ENCODE assay signal across 8 cellular contexts in genomic region chr1:9910425-9911178, GRCh38.
A peak's percentile ranks its signal among the peaks of the same experiment; 100 is the strongest.
DNase-seq lines count a peak whose midpoint lies in the region; ATAC-seq, FAIRE-seq and TF ChIP-seq lines count a peak whose summit lies in the region.

No MANE protein-coding gene starts in this region.

- peaks cover 45% of the 10 kb centered on the region for H3K4me1 Mint-ChIP-seq in nephron

- no peaks in the 10 kb centered on the region for H3K9me3 Mint-ChIP-seq in nephron

- peaks cover 4% of the 10 kb centered on the region for H3K36me3 Mint-ChIP-seq in nephron (ENCODE audit: low read depth)

- CTCF ChIA-PET in RWPE1 (lab: Yijun Ruan, JAX) = no interaction called here

- peak overlapping the region; percentile 88 to 92 (median 92) for H3K4me3 Mint-ChIP-seq in nephron

- POLR2A ChIA-PET in RWPE1 (lab: Yijun Ruan, JAX; ENCODE audit: low non-redundant PET) = interaction anchor here (0.8 kb wide), 1 partner anchor 20 kb away, joined by 10 read pairs; no protein-coding TSS in a partner anchor

- H3K27ac ChIP-seq in RWPE1 = peak overlapping the region; percentile 96

- H3K27me3 Mint-ChIP-seq in nephron (ENCODE audit: low read depth) = peaks cover 5% of the 10 kb centered on the region

- peak; percentile 99 for DNase-seq in ELF-1 (ENCODE audit: low read depth, low spot score)
- DNase-seq in H54 (ENCODE audit: insufficient read length, low spot score) = peak; percentile 87
- peak; percentile 98 for DNase-seq in LoVo (ENCODE audit: low spot score)
- DNase-seq in RWPE1 (ENCODE audit: low spot score) = peak; percentile 98
- peak; percentile 100 for DNase-seq in activated T-helper 9 cell treated with anti-CD3 and anti-CD28 coated beads, Interleukin-2, amount 50 U/mL, for 16 hours (ENCODE audit: low read depth)
- peak; percentile 97 for DNase-seq in fibroblast of peridontal ligament (ENCODE audit: extremely low read depth)
- peak; percentile 100 for DNase-seq in stimulated activated naive CD8-positive, alpha-beta T cell treated with anti-CD3 and anti-CD28 coated beads, Interleukin-15, Interleukin-2, amounts not matched to agents 100 U/mL and 50 U/mL, for 24 hours

- TF ChIP-seq CTCF in RWPE1 (conservative IDR thresholded peaks at IDR 0.05; ENCODE audit: low read depth) (no peak), nephron (IDR thresholded peaks at IDR 0.05; ENCODE audit: unreplicated experiment in 3 of 3) (no peak)

- ATAC-seq in stimulated activated naive CD8-positive, alpha-beta T cell treated with anti-CD3 and anti-CD28 coated beads, Interleukin-15, Interleukin-2, amounts not matched to agents 100 U/mL and 50 U/mL, for 24 hours = peak; percentile 98

- no peak for FAIRE-seq in H54 (lab: Jason Lieb, UNC)

- peak overlapping the region; percentile 97 to 98 (median 98) for H3K27ac Mint-ChIP-seq in nephron

- TF ChIP-seq POLR2A in H54 (IDR thresholded peaks at IDR 0.05; ENCODE audit: low read depth, low read length) = peak; percentile 43; the same call in 1 of the 2 replicates

Comparison
In these comparisons a context has a peak if more than half of its experiments do, and no peak if none do; other contexts are left out.
1. Peak in every context shown above with its lines: DNase-seq, ATAC-seq and H3K27ac ChIP-seq.